Comparison of ENCODE assay signal across 13 cellular contexts in genomic region chr6:36349240-36349639, GRCh38. TPM values are rescaled to one million over a fixed set of nuclear protein-coding genes. Genes with fewer than 3 reads are reported as not detected.
DNase-seq lines count a peak whose midpoint lies in the region; ATAC-seq, FAIRE-seq and TF ChIP-seq lines count a peak whose summit lies in the region.
"Had no signal": no experiment of that assay in that cellular context is flagged by ENCODE, and none has a peak within 500 bp of the region (broad histone marks: within the 10 kb centered on the region; RNA-seq: fewer than 3 reads in every experiment).

No MANE protein-coding gene starts in this region.

- CTCF ChIA-PET in CD4-positive, alpha-beta T cell (lab: Charles Lee) = interaction anchor here (1.6 to 2.5 kb wide), 2 partner anchors 8 to 47 kb away, joined by 4 to 10 read pairs; no protein-coding TSS in a partner anchor
- CTCF ChIA-PET in endothelial cell of umbilical vein (lab: Charles Lee) = interaction anchor here (1.5 to 13.2 kb wide), 5 partner anchors 8 to 47 kb away, joined by 4 to 373 read pairs (median 22); no protein-coding TSS in a partner anchor

- H3K36me3 Mint-ChIP-seq in CD4-positive, alpha-beta T cell (ENCODE audit: low read depth) = no peaks in the 10 kb centered on the region
- H3K36me3 Mint-ChIP-seq: CD4-positive, CD25-positive, alpha-beta regulatory T cell had no signal

- H3K4me2 ChIP-seq in KMS-11 = peak overlapping the region; percentile 18; the same call in 1 of the 2 replicates
- no peak overlapping the region for H3K4me2 ChIP-seq in endothelial cell of umbilical vein (ENCODE audit: insufficient read depth, low read length)

- ATAC-seq in CD4-positive, alpha-beta T cell (ENCODE audit: poor library complexity) = peak; percentile 76
- no peak for ATAC-seq in GM19328 (IDR thresholded peaks at IDR 0.05; ENCODE audit: unreplicated experiment)

- peak overlapping the region; percentile 19; the same call in 1 of the 2 replicates for H2AFZ ChIP-seq in KMS-11 (ENCODE audit: low read depth)
- H2AFZ ChIP-seq in endothelial cell of umbilical vein (ENCODE audit: low read depth, low read length) = no peak overlapping the region

- H3K27me3 ChIP-seq in CD4-positive, alpha-beta T cell (ENCODE audit: control insufficient read depth, insufficient read depth, low read length) = no peaks in the 10 kb centered on the region
- no peaks in the 10 kb centered on the region for H3K27me3 ChIP-seq in KMS-11 (ENCODE audit: insufficient read depth, low read depth)
- H3K27me3 ChIP-seq in endothelial cell of umbilical vein (ENCODE audit: control insufficient read depth in 2 of 2, insufficient read depth in 2 of 2, low read length in 2 of 2) = peaks cover 0 to 20% of the 10 kb centered on the region in 2 experiments
- no peaks in the 10 kb centered on the region for H3K27me3 ChIP-seq in H7 (ENCODE audit: control insufficient read depth, insufficient read depth, low read length)

- in situ Hi-C loops in KBM-7 (cut with MboI; ENCODE audit: low pct_unique_long_range_greater_than_20kb, low sequenced_read_pairs) = no loop called here

- H3K4me1 Mint-ChIP-seq in CD4-positive, alpha-beta T cell (ENCODE audit: low read depth) = no peaks in the 10 kb centered on the region
- H3K4me1 Mint-ChIP-seq: activated naive CD8-positive, alpha-beta T cell treated with anti-CD3 and anti-CD28 coated beads, Interleukin-2, amount 10 ng/mL, durations not matched to agents 7 days and 5 days had no signal

- H3K9me3 ChIP-seq in CD4-positive, alpha-beta T cell (ENCODE audit: control insufficient read depth, low read length) = no peaks in the 10 kb centered on the region
- no peaks in the 10 kb centered on the region for H3K9me3 ChIP-seq in endothelial cell of umbilical vein (replicated peaks; ENCODE audit: control insufficient read depth, insufficient read depth, low read length)

- no peak overlapping the region for H3K27ac ChIP-seq in CD4-positive, alpha-beta T cell (ENCODE audit: low read depth, low read length)
- H3K27ac ChIP-seq in KMS-11 (no peak overlapping the region; the same call in 1 of the 2 replicates), endothelial cell of umbilical vein (ENCODE audit: insufficient read depth, low read depth, low read length) (peak overlapping the region; percentile 98)

- H3K79me2 ChIP-seq in KMS-11 (ENCODE audit: insufficient read depth, low read depth) (no peaks in the 10 kb centered on the region), endothelial cell of umbilical vein (ENCODE audit: control insufficient read depth, insufficient read depth, low read length) (no peaks in the 10 kb centered on the region)

- no peaks in the 10 kb centered on the region for H3K9me3 Mint-ChIP-seq in CD4-positive, alpha-beta T cell

- intact Hi-C loops in CD4-positive, alpha-beta T cell (cut with DNase I, micrococcal nuclease) = no loop called here
- intact Hi-C loops in endothelial cell of umbilical vein (cut with micrococcal nuclease) = no loop called here

- no peak for TF ChIP-seq CTCF in CD4-positive, alpha-beta T cell (IDR thresholded peaks at IDR 0.05)
- TF ChIP-seq CTCF in KMS-11 (conservative IDR thresholded peaks at IDR 0.05; ENCODE audit: low read depth, low read length) (no peak), endothelial cell of umbilical vein (IDR thresholded peaks at IDR 0.05; ENCODE audit: extremely low read depth in 1 of 2, insufficient read depth in 1 of 2, low read depth in 1 of 2, low read length in 2 of 2) (no peak)

- H3K9me1 ChIP-seq in endothelial cell of umbilical vein (replicated peaks; ENCODE audit: control insufficient read depth, extremely low read depth, insufficient read depth, low read length) = no peaks in the 10 kb centered on the region

- no peak overlapping the region for H3K4me3 Mint-ChIP-seq in CD4-positive, alpha-beta T cell
- H3K4me3 Mint-ChIP-seq: activated naive CD8-positive, alpha-beta T cell treated with anti-CD3 and anti-CD28 coated beads, Interleukin-2, amount 10 ng/mL, durations not matched to agents 7 days and 5 days; CD4-positive, CD25-positive, alpha-beta regulatory T cell had no signal

- DNase-seq in CD4-positive, alpha-beta T cell = peak in 7 of 10 experiments; percentile 14 to 50 (median 33)
- DNase-seq in NCI-H510A (lab: John Stamatoyannopoulos, UW) (peak; percentile 88), endothelial cell of umbilical vein (ENCODE audit: low read depth, low spot score) (no peak), T-helper 1 cell (no peak), H7 (no peak), KBM-7 (no peak)
- DNase-seq: activated CD4-positive, CD25-positive, alpha-beta regulatory T cell; activated naive CD8-positive, alpha-beta T cell treated with anti-CD3 and anti-CD28 coated beads, Interleukin-2, amount 10 ng/mL, durations not matched to agents 7 days and 5 days; CD4-positive, CD25-positive, alpha-beta regulatory T cell had no signal

- no TSS peak for BruUV-seq in endothelial cell of umbilical vein (replicated peaks; lab: Mats Ljungman, UMichigan)

- H4K20me1 ChIP-seq in KMS-11 (ENCODE audit: insufficient read depth) (no peaks in the 10 kb centered on the region), endothelial cell of umbilical vein (replicated peaks; ENCODE audit: control insufficient read depth, extremely low read depth, insufficient read depth, low read length) (no peaks in the 10 kb centered on the region)

- H3K36me3 ChIP-seq in KMS-11 (ENCODE audit: insufficient read depth) (no peaks in the 10 kb centered on the region), endothelial cell of umbilical vein (ENCODE audit: control insufficient read depth in 2 of 2, extremely low read depth in 1 of 2, insufficient read depth in 2 of 2, low read length in 2 of 2) (no peaks in the 10 kb centered on the region), H7 (replicated peaks; ENCODE audit: control insufficient read depth, insufficient read depth, low read length) (no peaks in the 10 kb centered on the region)

- H3K4me3 ChIP-seq in KMS-11 (IDR thresholded peaks at IDR 0.05; ENCODE audit: insufficient read depth, low read depth, low read length) = no peak overlapping the region
- no peak overlapping the region for H3K4me3 ChIP-seq in endothelial cell of umbilical vein (replicated peaks in 1 of 3; ENCODE audit: insufficient read depth in 1 of 3, low read depth in 1 of 3, low read length in 3 of 3)
- H3K4me3 ChIP-seq in H7 (ENCODE audit: insufficient read depth, low read depth, low read length) = no peak overlapping the region

- TF ChIP-seq POLR2A in endothelial cell of umbilical vein (IDR thresholded peaks at IDR 0.05; ENCODE audit: low read depth, low read length) = no peak

- H3K27ac Mint-ChIP-seq in CD4-positive, alpha-beta T cell = no peak overlapping the region
- H3K27ac Mint-ChIP-seq: activated naive CD8-positive, alpha-beta T cell treated with anti-CD3 and anti-CD28 coated beads, Interleukin-2, amount 10 ng/mL, durations not matched to agents 7 days and 5 days; CD4-positive, CD25-positive, alpha-beta regulatory T cell had no signal

- POLR2A ChIA-PET in CD4-positive, alpha-beta T cell (lab: Charles Lee) = no interaction called here
- POLR2A ChIA-PET in endothelial cell of umbilical vein (lab: Charles Lee) = no interaction called here

- no peak overlapping the region; the same call in 1 of the 2 replicates for H3K9ac ChIP-seq in KMS-11
- H3K9ac ChIP-seq in endothelial cell of umbilical vein (replicated peaks; ENCODE audit: extremely low read depth, insufficient read depth, low read length) = peak overlapping the region; percentile 42

- peaks cover 19% of the 10 kb centered on the region for H3K4me1 ChIP-seq in KMS-11 (ENCODE audit: low read depth, poor library complexity, severe bottlenecking)
- peaks cover 31% of the 10 kb centered on the region for H3K4me1 ChIP-seq in endothelial cell of umbilical vein (ENCODE audit: control insufficient read depth, extremely low read depth, insufficient read depth, low read length)

- dilution Hi-C loops in endothelial cell of umbilical vein (cut with MboI; ENCODE audit: extremely low pct_ligation_motif_present, low sequenced_read_pairs) = no loop called here

- no peak for FAIRE-seq in endothelial cell of umbilical vein (lab: Jason Lieb, UNC)
- FAIRE-seq: H1 had no signal

- no peaks in the 10 kb centered on the region for H3K27me3 Mint-ChIP-seq in CD4-positive, alpha-beta T cell

TF ChIP-seq in endothelial cell of umbilical vein, 7 proteins besides CTCF, POLR2A, EP300 and RAD21 (continues in another document):
- no peak for TF ChIP-seq POLR2AphosphoS5 (IDR thresholded peaks at IDR 0.05; ENCODE audit: insufficient read depth, low read depth, low read length)
- TF ChIP-seq GATA2 (IDR thresholded peaks at IDR 0.05; ENCODE audit: insufficient read depth, insufficient read length, low read depth, low read length) = no peak
- no peak for TF ChIP-seq MYC (IDR thresholded peaks at IDR 0.05; ENCODE audit: low read depth, low read length)
- no peak for TF ChIP-seq MAX (IDR thresholded peaks at IDR 0.05; ENCODE audit: insufficient read depth, insufficient read length)
- TF ChIP-seq JUN (IDR thresholded peaks at IDR 0.05; ENCODE audit: borderline replicate concordance, insufficient read depth, insufficient read length, low read depth) = no peak

RNA-seq across cellular contexts. Expression of gene BNIP5, which starts 12.6 kb away (rescaled TPM):
- total RNA-seq in CD4-positive, alpha-beta T cell = not detected
- total RNA-seq in endothelial cell of umbilical vein = not detected in 2 replicates
- polyA plus RNA-seq in endothelial cell of umbilical vein = not detected in 2 replicates
- polyA plus RNA-seq in endothelial cell of umbilical vein (2011; cell fraction: cytosol; rRNA removed) = not detected in 2 replicates
- polyA plus RNA-seq in endothelial cell of umbilical vein (2011; cell fraction: nucleus; rRNA removed) = not detected in 2 replicates
- not detected in 2 replicates for polyA plus RNA-seq in endothelial cell of umbilical vein (2012)
- not detected in 2 replicates for polyA minus RNA-seq in endothelial cell of umbilical vein
- polyA minus RNA-seq in endothelial cell of umbilical vein (2011; cell fraction: cytosol; rRNA and poly(A)+ RNA removed) = not detected
- not detected in 2 replicates for polyA minus RNA-seq in endothelial cell of umbilical vein (2011; cell fraction: nucleus; rRNA and poly(A)+ RNA removed)
- not detected in 2 replicates for total RNA-seq in H7 (2014; rRNA removed; shearing (Covaris generic))
- total RNA-seq: activated naive CD8-positive, alpha-beta T cell treated with anti-CD3 and anti-CD28 coated beads, Interleukin-2, amount 10 ng/mL, durations not matched to agents 7 days and 5 days; CD4-positive, CD25-positive, alpha-beta regulatory T cell; H1; RPMI7951 had no signal
- polyA plus RNA-seq: CD4-positive, CD25-positive, alpha-beta regulatory T cell; H1 had no signal

RNA-seq across cellular contexts. Expression of gene ETV7, which starts 38.2 kb away (rescaled TPM):
- under 1 TPM; 0.33 to 0.73 TPM for total RNA-seq in CD4-positive, alpha-beta T cell
- total RNA-seq in endothelial cell of umbilical vein = 0.21 and 0.58 TPM in 2 replicates
- polyA plus RNA-seq in endothelial cell of umbilical vein = 0.23 and 0.65 TPM in 2 replicates
- 0.19 and 0.38 TPM in 2 replicates for polyA plus RNA-seq in endothelial cell of umbilical vein (2011; cell fraction: cytosol; rRNA removed)
- 0.18 and 0.35 TPM in 2 replicates for polyA plus RNA-seq in endothelial cell of umbilical vein (2011; cell fraction: nucleus; rRNA removed)
- 0.20 and 0.25 TPM in 2 replicates for polyA plus RNA-seq in endothelial cell of umbilical vein (2012)
- polyA minus RNA-seq in endothelial cell of umbilical vein = not detected in 2 replicates
- polyA minus RNA-seq in endothelial cell of umbilical vein (2011; cell fraction: cytosol; rRNA and poly(A)+ RNA removed) = not detected
- not detected in 2 replicates for polyA minus RNA-seq in endothelial cell of umbilical vein (2011; cell fraction: nucleus; rRNA and poly(A)+ RNA removed)
- total RNA-seq in H7 (2014; rRNA removed; shearing (Covaris generic)) = 0.28 and 1.5 TPM in 2 replicates

Comparison
In these comparisons a context has a peak if more than half of its experiments do, and no peak if none do; other contexts are left out.
1. DNase-seq: peak in CD4-positive, alpha-beta T cell (7 of 10) and NCI-H510A (single experiment); none in endothelial cell of umbilical vein (single experiment), T-helper 1 cell (0 of 5), H7 (single experiment) and KBM-7 (single experiment).